In genomic region chr1:201704439-201704792, GRCh38 we compare ENCODE assay signal across 2 cellular contexts.
TF ChIP-seq lines count a peak whose summit lies in the region.

No MANE protein-coding gene starts in this region.

TF ChIP-seq in SK-N-SH, 30 proteins besides CTCF, POLR2A, EP300 and RAD21 (continued from another document):
- TF ChIP-seq CHD2 (IDR thresholded peaks at IDR 0.05; ENCODE audit: low read length, partially characterized antibody), result no peak
- TF ChIP-seq TAF1 (IDR thresholded peaks at IDR 0.05; ENCODE audit: borderline replicate concordance, low read depth, low read length), result no peak
- TF ChIP-seq GABPA (IDR thresholded peaks at IDR 0.05; ENCODE audit: low read depth), result no peak
- no peak for TF ChIP-seq MEF2A (IDR thresholded peaks at IDR 0.05; ENCODE audit: borderline replicate concordance, low read depth)
- TF ChIP-seq, protein P1, sequence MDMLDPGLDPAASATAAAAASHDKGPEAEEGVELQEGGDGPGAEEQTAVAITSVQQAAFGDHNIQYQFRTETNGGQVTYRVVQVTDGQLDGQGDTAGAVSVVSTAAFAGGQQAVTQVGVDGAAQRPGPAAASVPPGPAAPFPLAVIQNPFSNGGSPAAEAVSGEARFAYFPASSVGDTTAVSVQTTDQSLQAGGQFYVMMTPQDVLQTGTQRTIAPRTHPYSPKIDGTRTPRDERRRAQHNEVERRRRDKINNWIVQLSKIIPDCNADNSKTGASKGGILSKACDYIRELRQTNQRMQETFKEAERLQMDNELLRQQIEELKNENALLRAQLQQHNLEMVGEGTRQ (IDR thresholded peaks at IDR 0.05; ENCODE audit: borderline replicate concordance, low read depth, low read length), result no peak
- TF ChIP-seq MAX (IDR thresholded peaks at IDR 0.05; ENCODE audit: low read depth), result no peak
- no peak for TF ChIP-seq ZBTB33 (IDR thresholded peaks at IDR 0.05; ENCODE audit: borderline replicate concordance, low read depth)
- no peak for TF ChIP-seq IRF3 (IDR thresholded peaks at IDR 0.05; ENCODE audit: low read depth, low read length)
TF ChIP-seq in SK-N-SH: peak in this region for 0.

TF ChIP-seq in SK-N-SH treated with all-trans-retinoic acid at 6 μM for 48 hours, 23 proteins besides CTCF, POLR2A, EP300 and RAD21 (continued from another document):
- TF ChIP-seq PATZ1 (CRISPR knock-in tag; IDR thresholded peaks at IDR 0.05; ENCODE audit: borderline replicate concordance), result no peak
- TF ChIP-seq OSR1 (CRISPR knock-in tag; IDR thresholded peaks at IDR 0.05), result no peak
- TF ChIP-seq ARNTL (CRISPR knock-in tag; IDR thresholded peaks at IDR 0.05; ENCODE audit: borderline replicate concordance, low read depth), result no peak
- TF ChIP-seq CSDC2 (CRISPR knock-in tag; IDR thresholded peaks at IDR 0.05), result no peak
- no peak for TF ChIP-seq TOX (CRISPR knock-in tag; IDR thresholded peaks at IDR 0.05; ENCODE audit: borderline replicate concordance)
- TF ChIP-seq ZFP30 (CRISPR knock-in tag; IDR thresholded peaks at IDR 0.05), result no peak
